12 cellular contexts compared by ENCODE assay signal in genomic region chr6:6798430-6798829, GRCh38.
DNase-seq lines count a peak whose midpoint lies in the region; ATAC-seq, FAIRE-seq and TF ChIP-seq lines count a peak whose summit lies in the region.
"Had no signal": no experiment of that assay in that cellular context is flagged by ENCODE, and none has a peak within 500 bp of the region (broad histone marks: within the 10 kb centered on the region; RNA-seq: fewer than 3 reads in every experiment).

No MANE protein-coding gene starts in this region.

- peaks cover 0 to under 1% (median 0%) of the 10 kb centered on the region in 4 donors for H3K4me1 ChIP-seq in stomach

- no peaks in the 10 kb centered on the region for H3K9me3 Mint-ChIP-seq in T-helper 2 cell treated with Interferon-gamma antibody and Interleukin-4, amounts not matched to agents 5 μg/mL and 100 μg/mL, for 36 hours

- no peak overlapping the region for H3K4me3 ChIP-seq in stomach

- intact Hi-C loops in stomach (cut with DNase I; ENCODE audit: low total_unique reads), result no loop called here

- TF ChIP-seq EP300 in stomach (IDR thresholded peaks at IDR 0.05), result no peak

- H3K27ac ChIP-seq in stomach, result no peak overlapping the region
- no peak overlapping the region for H3K27ac ChIP-seq in substantia nigra (ENCODE audit: low read depth, low read length, poor library complexity, severe bottlenecking)

- H3K9me3 ChIP-seq in stomach, result no peaks in the 10 kb centered on the region

- FAIRE-seq in D721Med (lab: Jason Lieb, UNC), result no peak

- peak overlapping the region; percentile 17 for H3K4me3 Mint-ChIP-seq in T-helper 2 cell treated with Interferon-gamma antibody and Interleukin-4, amounts not matched to agents 5 μg/mL and 100 μg/mL, for 36 hours

- no peaks in the 10 kb centered on the region for H3K27me3 ChIP-seq in stomach

- WGBS in stomach, 5 donors, result 61 to 75% (median 68%) methylated on average over 5 of the region's 5 CpGs

- peaks cover 52% of the 10 kb centered on the region for H3K4me1 Mint-ChIP-seq in T-helper 2 cell treated with Interferon-gamma antibody and Interleukin-4, amounts not matched to agents 5 μg/mL and 100 μg/mL, for 36 hours (ENCODE audit: low read depth)

- peak; percentile 41 to 54 for DNase-seq in activated T-cell treated with anti-CD3 and anti-CD28 coated beads, Interleukin-2, amount 50 U/mL, for 48 hours
- DNase-seq in activated T-cell treated with anti-CD3 and anti-CD28 coated beads for 4 hours (no peak), stomach (peak; percentile 14), HK-2 (ENCODE audit: unreplicated experiment) (no peak), D721Med (ENCODE audit: insufficient read length, low spot score) (no peak), substantia nigra (lab: John Stamatoyannopoulos, UW) (no peak)
- DNase-seq in T-helper 2 cell treated with Interferon-gamma antibody and Interleukin-4, amounts not matched to agents 5 μg/mL and 100 μg/mL, for 36 hours (ENCODE audit: low spot score), result peak; percentile 75
- DNase-seq: activated CD4-positive, CD25-positive, alpha-beta regulatory T cell; amniotic stem cell; effector CD4-positive, alpha-beta T cell; left colon had no signal

- H3K27ac Mint-ChIP-seq in T-helper 2 cell treated with Interferon-gamma antibody and Interleukin-4, amounts not matched to agents 5 μg/mL and 100 μg/mL, for 36 hours, result peak overlapping the region; percentile 83

- TF ChIP-seq CTCF in stomach (IDR thresholded peaks at IDR 0.05) (no peak), D721Med (IDR thresholded peaks at IDR 0.05; ENCODE audit: insufficient read depth, missing control alignments) (no peak)

- H3K36me3 Mint-ChIP-seq in T-helper 2 cell treated with Interferon-gamma antibody and Interleukin-4, amounts not matched to agents 5 μg/mL and 100 μg/mL, for 36 hours (ENCODE audit: low read depth), result peaks cover 3% of the 10 kb centered on the region

- no peaks in the 10 kb centered on the region for H3K36me3 ChIP-seq in stomach

- H3K27me3 Mint-ChIP-seq in T-helper 2 cell treated with Interferon-gamma antibody and Interleukin-4, amounts not matched to agents 5 μg/mL and 100 μg/mL, for 36 hours (ENCODE audit: low read depth), result no peaks in the 10 kb centered on the region

- peak; percentile 60 for ATAC-seq in HG02610 (IDR thresholded peaks at IDR 0.05; ENCODE audit: unreplicated experiment)
- ATAC-seq: left colon had no signal

- no peak for TF ChIP-seq POLR2A in stomach (IDR thresholded peaks at IDR 0.05)

Comparison
In these comparisons a context has a peak if more than half of its experiments do, and no peak if none do; other contexts are left out.
1. DNase-seq: peak in activated T-cell treated with anti-CD3 and anti-CD28 coated beads, Interleukin-2, amount 50 U/mL, for 48 hours (2 of 2), T-helper 2 cell treated with Interferon-gamma antibody and Interleukin-4, amounts not matched to agents 5 μg/mL and 100 μg/mL, for 36 hours (single experiment) and stomach (single experiment); none in activated T-cell treated with anti-CD3 and anti-CD28 coated beads for 4 hours (single experiment), HK-2 (single experiment), D721Med (single experiment) and substantia nigra (0 of 49).